Comparison of ENCODE assay signal across 8 cellular contexts in genomic region chr11:11786771-11787170, GRCh38. TPM values are rescaled to one million over a fixed set of nuclear protein-coding genes. Genes with fewer than 3 reads are reported as not detected.
DNase-seq lines count a peak whose midpoint lies in the region; ATAC-seq and TF ChIP-seq lines count a peak whose summit lies in the region.

No MANE protein-coding gene starts in this region.

- no peaks in the 10 kb centered on the region for H3K9me3 ChIP-seq in testis

- peak; percentile 18 for DNase-seq in NCI-H345 (lab: John Stamatoyannopoulos, UW)
- DNase-seq in NCI-H345 treated with DMSO at 0.1 percent for 48 hours (lab: John Stamatoyannopoulos, UW; ENCODE audit: unreplicated experiment) = no peak
- peak; percentile 21 for DNase-seq in RPMI7951 (ENCODE audit: low read depth)
- peak; percentile 17 for DNase-seq in fibroblast of the conjunctiva (ENCODE audit: low read depth)
- no peak for DNase-seq in testis
- DNase-seq in NOMO-1 treated with DMSO at 0.1 percent for 48 hours (lab: John Stamatoyannopoulos, UW; ENCODE audit: unreplicated experiment) = no peak

- no peak overlapping the region for H3K4me3 ChIP-seq in testis

- H3K36me3 ChIP-seq in testis (ENCODE audit: low read depth, missing control alignments) = no peaks in the 10 kb centered on the region

- H3K4me1 ChIP-seq in testis = no peaks in the 10 kb centered on the region

- WGBS in testis, 2 donors = 83 to 85% methylated on average over 4 of the region's 4 CpGs

- peak; percentile 41 to 65 (median 51) for TF ChIP-seq CTCF in testis (IDR thresholded peaks at IDR 0.05)

- ATAC-seq in HG02798 (IDR thresholded peaks at IDR 0.05; ENCODE audit: poor library complexity, unreplicated experiment) (no peak), GM21423 (IDR thresholded peaks at IDR 0.05; ENCODE audit: unreplicated experiment) (no peak)

- intact Hi-C loops in testis (cut with DNase I; ENCODE audit: low total_unique reads) = loop anchor here (5.0 kb wide), 2 partner anchors 749 to 854 kb away; no protein-coding TSS in a partner anchor

- H3K27ac ChIP-seq in testis = no peak overlapping the region

- TF ChIP-seq POLR2A in testis (IDR thresholded peaks at IDR 0.05) = no peak

- no peaks in the 10 kb centered on the region for H3K27me3 ChIP-seq in testis

RNA-seq across cellular contexts. Expression of gene USP47, which starts 55.0 kb away (rescaled TPM):
- 25.2 and 30.4 TPM in 2 replicates for total RNA-seq in RPMI7951 (2014; rRNA removed; shearing (Covaris generic))
- total RNA-seq in testis = 100 to 1,000 TPM; 102 to 111 TPM
- 35.1 TPM for polyA plus RNA-seq in testis (ENCODE audit: insufficient read depth, low read depth, low replicate concordance)

Comparison
In these comparisons a context has a peak if more than half of its experiments do, and no peak if none do; other contexts are left out.
1. DNase-seq: peak in NCI-H345 (single experiment), RPMI7951 (single experiment) and fibroblast of the conjunctiva (single experiment); none in NCI-H345 treated with DMSO at 0.1 percent for 48 hours (single experiment), testis (single experiment) and NOMO-1 treated with DMSO at 0.1 percent for 48 hours (single experiment).